Comparison of ENCODE assay signal across 22 cellular contexts in genomic region chr2:45622704-45623103, GRCh38. TPM values are rescaled to one million over a fixed set of nuclear protein-coding genes. Genes with fewer than 3 reads are reported as not detected.
DNase-seq lines count a peak whose midpoint lies in the region; ATAC-seq and FAIRE-seq lines count a peak whose summit lies in the region.
"Had no signal": no experiment of that assay in that cellular context is flagged by ENCODE, and none has a peak within 500 bp of the region (broad histone marks: within the 10 kb centered on the region; RNA-seq: fewer than 3 reads in every experiment).

No MANE protein-coding gene starts in this region.

- peak; percentile 90 for FAIRE-seq in islet of Langerhans (lab: Jason Lieb, UNC)
- FAIRE-seq: A549, G401.6, GM19239, H1 had no signal

- peaks cover 9% of the 10 kb centered on the region for H3K4me1 Mint-ChIP-seq in activated CD8-positive, alpha-beta memory T cell treated with anti-CD3 and anti-CD28 coated beads, Interleukin-2, amount 10 ng/mL, durations not matched to agents 7 days and 5 days
- peaks cover 4% of the 10 kb centered on the region for H3K4me1 Mint-ChIP-seq in activated T-helper 17 cell treated with anti-CD3 and anti-CD28 coated beads, Interleukin-2, amount 50 U/mL, for 72 hours
- no peaks in the 10 kb centered on the region for H3K4me1 Mint-ChIP-seq in stimulated activated effector memory CD8-positive, alpha-beta T cell treated with anti-CD3 and anti-CD28 coated beads, Interleukin-12 subunit alpha, Interleukin-12 subunit beta, amount 100 ng/mL, for 72 hours
- H3K4me1 Mint-ChIP-seq: CD4-positive, alpha-beta memory T cell had no signal

- no peaks in the 10 kb centered on the region for H3K36me3 Mint-ChIP-seq in activated CD8-positive, alpha-beta memory T cell treated with anti-CD3 and anti-CD28 coated beads, Interleukin-2, amount 10 ng/mL, durations not matched to agents 7 days and 5 days
- H3K36me3 Mint-ChIP-seq in activated T-helper 17 cell treated with anti-CD3 and anti-CD28 coated beads, Interleukin-2, amount 50 U/mL, for 72 hours (ENCODE audit: low read depth): no peaks in the 10 kb centered on the region
- no peaks in the 10 kb centered on the region for H3K36me3 Mint-ChIP-seq in stimulated activated effector memory CD8-positive, alpha-beta T cell treated with anti-CD3 and anti-CD28 coated beads, Interleukin-12 subunit alpha, Interleukin-12 subunit beta, amount 100 ng/mL, for 72 hours
- H3K36me3 Mint-ChIP-seq: CD4-positive, alpha-beta memory T cell had no signal

- CTCF ChIA-PET in activated CD8-positive, alpha-beta memory T cell treated with anti-CD3 and anti-CD28 coated beads, Interleukin-2, amount 10 ng/mL, durations not matched to agents 7 days and 5 days (lab: Charles Lee): no interaction called here

- peaks cover 43% of the 10 kb centered on the region for H3K27me3 Mint-ChIP-seq in activated CD8-positive, alpha-beta memory T cell treated with anti-CD3 and anti-CD28 coated beads, Interleukin-2, amount 10 ng/mL, durations not matched to agents 7 days and 5 days
- H3K27me3 Mint-ChIP-seq in activated T-helper 17 cell treated with anti-CD3 and anti-CD28 coated beads, Interleukin-2, amount 50 U/mL, for 72 hours: peaks cover 30% of the 10 kb centered on the region

- no peak overlapping the region for H3K27ac Mint-ChIP-seq in activated CD8-positive, alpha-beta memory T cell treated with anti-CD3 and anti-CD28 coated beads, Interleukin-2, amount 10 ng/mL, durations not matched to agents 7 days and 5 days
- no peak overlapping the region for H3K27ac Mint-ChIP-seq in activated T-helper 17 cell treated with anti-CD3 and anti-CD28 coated beads, Interleukin-2, amount 50 U/mL, for 72 hours
- H3K27ac Mint-ChIP-seq in stimulated activated effector memory CD8-positive, alpha-beta T cell treated with anti-CD3 and anti-CD28 coated beads, Interleukin-12 subunit alpha, Interleukin-12 subunit beta, amount 100 ng/mL, for 72 hours: no peak overlapping the region
- H3K27ac Mint-ChIP-seq: CD4-positive, alpha-beta memory T cell had no signal

- H3K4me3 Mint-ChIP-seq in activated CD8-positive, alpha-beta memory T cell treated with anti-CD3 and anti-CD28 coated beads, Interleukin-2, amount 10 ng/mL, durations not matched to agents 7 days and 5 days: no peak overlapping the region
- no peak overlapping the region for H3K4me3 Mint-ChIP-seq in activated T-helper 17 cell treated with anti-CD3 and anti-CD28 coated beads, Interleukin-2, amount 50 U/mL, for 72 hours
- H3K4me3 Mint-ChIP-seq in stimulated activated effector memory CD8-positive, alpha-beta T cell treated with anti-CD3 and anti-CD28 coated beads, Interleukin-12 subunit alpha, Interleukin-12 subunit beta, amount 100 ng/mL, for 72 hours: no peak overlapping the region
- H3K4me3 Mint-ChIP-seq: CD4-positive, alpha-beta memory T cell had no signal

- peak; percentile 23 for ATAC-seq in activated CD8-positive, alpha-beta memory T cell treated with anti-CD3 and anti-CD28 coated beads, Interleukin-2, amount 10 ng/mL, durations not matched to agents 7 days and 5 days
- peak; percentile 57 for ATAC-seq in activated T-helper 17 cell treated with anti-CD3 and anti-CD28 coated beads, Interleukin-2, amount 50 U/mL, for 72 hours (replicated peaks)
- ATAC-seq in stimulated activated effector memory CD8-positive, alpha-beta T cell treated with anti-CD3 and anti-CD28 coated beads, Interleukin-12 subunit alpha, Interleukin-12 subunit beta, amount 100 ng/mL, for 72 hours: peak; percentile 65
- ATAC-seq: A549 had no signal

- H3K9me3 Mint-ChIP-seq in activated CD8-positive, alpha-beta memory T cell treated with anti-CD3 and anti-CD28 coated beads, Interleukin-2, amount 10 ng/mL, durations not matched to agents 7 days and 5 days (ENCODE audit: low read depth): no peaks in the 10 kb centered on the region
- no peaks in the 10 kb centered on the region for H3K9me3 Mint-ChIP-seq in activated T-helper 17 cell treated with anti-CD3 and anti-CD28 coated beads, Interleukin-2, amount 50 U/mL, for 72 hours
- H3K9me3 Mint-ChIP-seq in stimulated activated effector memory CD8-positive, alpha-beta T cell treated with anti-CD3 and anti-CD28 coated beads, Interleukin-12 subunit alpha, Interleukin-12 subunit beta, amount 100 ng/mL, for 72 hours: no peaks in the 10 kb centered on the region
- H3K9me3 Mint-ChIP-seq: CD4-positive, alpha-beta memory T cell had no signal

- DNase-seq in activated CD8-positive, alpha-beta memory T cell treated with anti-CD3 and anti-CD28 coated beads, Interleukin-2, amount 10 ng/mL, durations not matched to agents 7 days and 5 days: no peak
- DNase-seq in activated CD8-positive, alpha-beta memory T cell treated with anti-CD3 and anti-CD28 coated beads, Interleukin-2, amount 50 U/mL, for 4 hours: no peak
- no peak for DNase-seq in stimulated activated effector memory CD8-positive, alpha-beta T cell treated with anti-CD3 and anti-CD28 coated beads, Interleukin-12 subunit alpha, Interleukin-12 subunit beta, amount 100 ng/mL, for 72 hours (ENCODE audit: low spot score in 2 of 2)
- no peak for DNase-seq in effector CD4-positive, alpha-beta T cell
- DNase-seq in cerebellar cortex (ENCODE audit: low spot score): no peak
- DNase-seq: 8988T; ACHN; C1 segment of cervical spinal cord; Calu3; CD4-positive, alpha-beta memory T cell; COR-L47; DMS53; DND-41; GM23248; H7; HCEC 1CT had no signal

RNA-seq across cellular contexts. Expression of gene SRBD1, which starts 11.6 kb away (rescaled TPM):
- total RNA-seq in activated CD8-positive, alpha-beta memory T cell treated with anti-CD3 and anti-CD28 coated beads, Interleukin-2, amount 10 ng/mL, durations not matched to agents 7 days and 5 days: 10 to 100 TPM; 17.6 to 22.2 TPM
- 10 to 100 TPM; 10.9 to 17.1 TPM for total RNA-seq in activated T-helper 17 cell treated with anti-CD3 and anti-CD28 coated beads, Interleukin-2, amount 50 U/mL, for 72 hours

RNA-seq across cellular contexts. Expression of gene PRKCE, which starts 28.8 kb away (rescaled TPM):
- 10 to 100 TPM; 16.7 to 39.2 TPM for total RNA-seq in activated CD8-positive, alpha-beta memory T cell treated with anti-CD3 and anti-CD28 coated beads, Interleukin-2, amount 10 ng/mL, durations not matched to agents 7 days and 5 days
- 10 to 100 TPM; 15.9 to 16.6 TPM for total RNA-seq in activated T-helper 17 cell treated with anti-CD3 and anti-CD28 coated beads, Interleukin-2, amount 50 U/mL, for 72 hours
